11 cellular contexts compared by ENCODE assay signal in genomic region chr10:125881192-125881591, GRCh38. TPM values are rescaled to one million over a fixed set of nuclear protein-coding genes. Genes with fewer than 3 reads are reported as not detected.
A peak's percentile ranks its signal among the peaks of the same experiment; 100 is the strongest.
DNase-seq lines count a peak whose midpoint lies in the region; ATAC-seq, FAIRE-seq and TF ChIP-seq lines count a peak whose summit lies in the region.
"Had no signal": no experiment of that assay in that cellular context is flagged by ENCODE, and none has a peak within 500 bp of the region (broad histone marks: within the 10 kb centered on the region; RNA-seq: fewer than 3 reads in every experiment).

Gene DHX32 (minus strand): TSS chr10:125881292. CDS start chr10:125880824, 468 bp downstream.

- ATAC-seq in activated naive CD8-positive, alpha-beta T cell treated with anti-CD3 and anti-CD28 coated beads, Interleukin-2, amount 10 ng/mL, durations not matched to agents 7 days and 5 days (ENCODE audit: low read depth), result no peak
- peak; percentile 74 for ATAC-seq in left ventricle myocardium superior
- ATAC-seq in CD4-positive, alpha-beta T cell (ENCODE audit: poor library complexity), result no peak

- in situ Hi-C loops in GM23248 (cut with MboI), result no loop called here

- no peak for TF ChIP-seq CTCF in osteocyte (IDR thresholded peaks at IDR 0.05)
- TF ChIP-seq CTCF in CD4-positive, alpha-beta T cell (IDR thresholded peaks at IDR 0.05), result no peak

- H3K79me2 ChIP-seq in GM23248 (ENCODE audit: insufficient read depth), result peaks cover 60% of the 10 kb centered on the region

- POLR2A ChIA-PET in activated naive CD8-positive, alpha-beta T cell treated with anti-CD3 and anti-CD28 coated beads, Interleukin-2, amount 10 ng/mL, durations not matched to agents 7 days and 5 days (lab: Charles Lee), result no interaction called here
- POLR2A ChIA-PET in CD4-positive, alpha-beta T cell (lab: Charles Lee), result no interaction called here

- TF ChIP-seq POLR2A in GM12891 (IDR thresholded peaks at IDR 0.05; ENCODE audit: low read depth, low read length), result no peak

- no peak within 1 kb of the TSS for H3K27ac ChIP-seq in GM23248
- no peak within 1 kb of the TSS for H3K27ac ChIP-seq in CD4-positive, alpha-beta T cell (ENCODE audit: low read depth, low read length)

- no peaks in the 10 kb centered on the region for H3K27me3 Mint-ChIP-seq in activated naive CD8-positive, alpha-beta T cell treated with anti-CD3 and anti-CD28 coated beads, Interleukin-2, amount 10 ng/mL, durations not matched to agents 7 days and 5 days
- no peaks in the 10 kb centered on the region for H3K27me3 Mint-ChIP-seq in osteocyte (ENCODE audit: unreplicated experiment)
- H3K27me3 Mint-ChIP-seq in CD4-positive, alpha-beta T cell, result no peaks in the 10 kb centered on the region

- no peak for DNase-seq in GM23248
- no peak for DNase-seq in activated naive CD8-positive, alpha-beta T cell treated with anti-CD3 and anti-CD28 coated beads, Interleukin-2, amount 10 ng/mL, durations not matched to agents 7 days and 5 days
- no peak for DNase-seq in left ventricle myocardium superior
- no peak for DNase-seq in osteocyte (ENCODE audit: extremely low spot score, unreplicated experiment)
- DNase-seq in CD4-positive, alpha-beta T cell, result no peak
- DNase-seq in GM12891 (ENCODE audit: insufficient read length, low spot score), result no peak
- no peak for DNase-seq in NCI-H2029 (lab: John Stamatoyannopoulos, UW)
- DNase-seq in NK-92 treated with Interleukin-12 subunit alpha and Interleukin-12 subunit beta, amount 100 ng/mL, for 24 hours (lab: John Stamatoyannopoulos, UW), result no peak
- DNase-seq: DND-41, hypothalamus, NCI-H2029 treated with DMSO at 0.1 percent for 48 hours had no signal

- H3K4me2 ChIP-seq in GM23248 (ENCODE audit: unreplicated experiment), result no peak within 1 kb of the TSS

- H3K9me3 ChIP-seq in GM23248 (ENCODE audit: low read depth), result no peaks in the 10 kb centered on the region
- peaks cover 3% of the 10 kb centered on the region for H3K9me3 ChIP-seq in CD4-positive, alpha-beta T cell (ENCODE audit: control insufficient read depth, low read length)

- H3K4me3 ChIP-seq in GM23248, result no peak within 1 kb of the TSS

- H4K20me1 ChIP-seq in GM23248 (ENCODE audit: insufficient read depth), result no peaks in the 10 kb centered on the region

- CTCF ChIA-PET in CD4-positive, alpha-beta T cell (lab: Charles Lee), result no interaction called here

- no peaks in the 10 kb centered on the region for H3K4me1 Mint-ChIP-seq in activated naive CD8-positive, alpha-beta T cell treated with anti-CD3 and anti-CD28 coated beads, Interleukin-2, amount 10 ng/mL, durations not matched to agents 7 days and 5 days
- H3K4me1 Mint-ChIP-seq in osteocyte (ENCODE audit: unreplicated experiment), result peaks cover 9% of the 10 kb centered on the region
- no peaks in the 10 kb centered on the region for H3K4me1 Mint-ChIP-seq in CD4-positive, alpha-beta T cell (ENCODE audit: low read depth)

- no peaks in the 10 kb centered on the region for H3K9me2 ChIP-seq in GM23248 (ENCODE audit: insufficient read depth)

- H3K9ac ChIP-seq in GM23248, result no peak within 1 kb of the TSS

- H3K27ac Mint-ChIP-seq in activated naive CD8-positive, alpha-beta T cell treated with anti-CD3 and anti-CD28 coated beads, Interleukin-2, amount 10 ng/mL, durations not matched to agents 7 days and 5 days, result no peak within 1 kb of the TSS
- no peak within 1 kb of the TSS for H3K27ac Mint-ChIP-seq in osteocyte (ENCODE audit: unreplicated experiment)
- no peak within 1 kb of the TSS for H3K27ac Mint-ChIP-seq in CD4-positive, alpha-beta T cell

- peaks cover 11% of the 10 kb centered on the region for H3K36me3 ChIP-seq in GM23248 (ENCODE audit: low read depth)

- intact Hi-C loops in left ventricle myocardium superior (cut with micrococcal nuclease), result no loop called here
- intact Hi-C loops in CD4-positive, alpha-beta T cell (cut with DNase I, micrococcal nuclease), result no loop called here

- no peak for FAIRE-seq in GM12891 (lab: Jason Lieb, UNC)

- H2AFZ ChIP-seq in GM23248, result no peak within 1 kb of the TSS

- no peaks in the 10 kb centered on the region for H3K27me3 ChIP-seq in GM23248 (replicated peaks; ENCODE audit: insufficient read depth)
- no peaks in the 10 kb centered on the region for H3K27me3 ChIP-seq in CD4-positive, alpha-beta T cell (ENCODE audit: control insufficient read depth, insufficient read depth, low read length)

- H3K4me1 ChIP-seq in GM23248 (ENCODE audit: insufficient read depth), result peaks cover 9% of the 10 kb centered on the region

- WGBS in GM23248 (ENCODE audit: low coverage in 1 of 2, low lambda C conversion rate in 2 of 2, missing lambda C conversion rate in 2 of 2), 2 experiments, result 73 to 78% methylated on average over 4 of the region's 4 CpGs

- peaks cover 2% of the 10 kb centered on the region for H3K9me3 Mint-ChIP-seq in activated naive CD8-positive, alpha-beta T cell treated with anti-CD3 and anti-CD28 coated beads, Interleukin-2, amount 10 ng/mL, durations not matched to agents 7 days and 5 days
- H3K9me3 Mint-ChIP-seq in osteocyte (ENCODE audit: unreplicated experiment), result peaks cover 5% of the 10 kb centered on the region
- H3K9me3 Mint-ChIP-seq in CD4-positive, alpha-beta T cell, result peaks cover 2% of the 10 kb centered on the region

- no peak within 1 kb of the TSS for H3K4me3 Mint-ChIP-seq in activated naive CD8-positive, alpha-beta T cell treated with anti-CD3 and anti-CD28 coated beads, Interleukin-2, amount 10 ng/mL, durations not matched to agents 7 days and 5 days
- H3K4me3 Mint-ChIP-seq in osteocyte (ENCODE audit: unreplicated experiment), result no peak within 1 kb of the TSS
- H3K4me3 Mint-ChIP-seq in CD4-positive, alpha-beta T cell, result no peak within 1 kb of the TSS

- H3K36me3 Mint-ChIP-seq in activated naive CD8-positive, alpha-beta T cell treated with anti-CD3 and anti-CD28 coated beads, Interleukin-2, amount 10 ng/mL, durations not matched to agents 7 days and 5 days, result peaks cover 22% of the 10 kb centered on the region
- H3K36me3 Mint-ChIP-seq in osteocyte (ENCODE audit: unreplicated experiment), result peaks cover 24% of the 10 kb centered on the region
- peaks cover 16% of the 10 kb centered on the region for H3K36me3 Mint-ChIP-seq in CD4-positive, alpha-beta T cell (ENCODE audit: low read depth)

- H3F3A ChIP-seq in GM23248 (ENCODE audit: insufficient read depth), result peaks cover 13% of the 10 kb centered on the region; the same call in 1 of the 2 replicates

TF ChIP-seq in GM12891, 5 proteins besides CTCF, POLR2A, EP300 and RAD21:
- no peak for TF ChIP-seq POU2F2 (IDR thresholded peaks at IDR 0.05; ENCODE audit: low read depth, low read length)
- no peak for TF ChIP-seq POLR2AphosphoS5 (IDR thresholded peaks at IDR 0.05; ENCODE audit: low read depth, low read length)
- TF ChIP-seq TAF1 (IDR thresholded peaks at IDR 0.05; ENCODE audit: low read depth, low read length), result no peak
- no peak for TF ChIP-seq PAX5 (IDR thresholded peaks at IDR 0.05; ENCODE audit: insufficient read depth, low read length, severe bottlenecking)
- TF ChIP-seq SPI1 (IDR thresholded peaks at IDR 0.05; ENCODE audit: low read depth, low read length), result no peak

RNA-seq across cellular contexts. Expression of gene DHX32, which starts in this region (rescaled TPM):
- total RNA-seq in GM23248 (2014; rRNA removed; shearing (Covaris generic)), result 49.6 and 59.8 TPM in 2 replicates
- polyA plus RNA-seq in GM23248 (2016; fragmentation: Nextera tagmentation; extraction: Ambion mirVana), result 33.6 and 34.4 TPM in 2 replicates
- 10 to 100 TPM; 19.1 to 21.1 TPM for total RNA-seq in activated naive CD8-positive, alpha-beta T cell treated with anti-CD3 and anti-CD28 coated beads, Interleukin-2, amount 10 ng/mL, durations not matched to agents 7 days and 5 days
- total RNA-seq in left ventricle myocardium superior (48.1 TPM), osteocyte (30.4 and 30.8 TPM in 2 replicates)
- 1 to 10 TPM; 1.3 to 1.7 TPM for total RNA-seq in CD4-positive, alpha-beta T cell
- 12.3 TPM for polyA plus RNA-seq in GM12891 (2012; ENCODE audit: low read depth, missing spikeins)

Comparison
In these comparisons a context has a peak if more than half of its experiments do, and no peak if none do; other contexts are left out.
1. RNA of gene DHX32 (total RNA-seq): 49.6 to 59.8 TPM in GM23248, 48.1 TPM in left ventricle myocardium superior (single experiment), 30.4 to 30.8 TPM in osteocyte and 19.1 to 21.1 TPM in activated naive CD8-positive, alpha-beta T cell treated with anti-CD3 and anti-CD28 coated beads, Interleukin-2, amount 10 ng/mL, durations not matched to agents 7 days and 5 days; 1.3 to 1.7 TPM in CD4-positive, alpha-beta T cell; every median in the first group is over 4 times any median in the second.